ENCODE assay signal across 1 cellular context in the genomic region with DNA sequence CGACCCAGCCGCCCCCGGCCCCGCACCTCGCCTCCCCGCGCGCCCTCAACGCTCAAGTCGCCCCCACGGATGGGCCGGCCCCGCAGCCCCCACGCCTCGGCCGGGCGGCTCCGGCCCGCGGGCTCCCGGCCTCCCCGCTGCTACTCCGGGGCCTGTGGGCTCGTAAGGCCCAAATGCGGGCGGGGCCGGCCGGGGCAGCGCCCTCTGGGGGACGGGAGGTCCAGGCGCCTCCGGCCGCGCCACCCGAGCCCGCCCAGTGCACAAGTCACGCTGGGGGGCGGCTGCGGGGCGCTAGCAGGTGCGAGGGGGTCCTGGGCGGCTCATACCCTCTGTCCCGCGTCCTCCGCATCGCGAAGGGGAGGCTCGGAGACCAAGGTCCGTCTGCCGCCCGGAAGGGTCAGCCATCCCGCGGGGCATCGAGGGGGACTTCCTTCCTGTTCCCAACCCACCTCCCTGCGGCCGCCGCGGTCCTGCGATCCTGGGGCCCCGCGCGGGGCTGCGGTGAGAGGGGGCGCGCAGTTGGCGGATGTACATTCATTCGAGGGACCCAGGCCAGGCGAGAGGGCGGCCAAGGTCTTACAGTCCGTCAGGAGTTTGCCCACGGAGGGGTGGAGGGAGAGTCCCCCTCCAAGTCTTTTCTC.
TF ChIP-seq lines count a peak whose summit lies in the region.

A gene with protein sequence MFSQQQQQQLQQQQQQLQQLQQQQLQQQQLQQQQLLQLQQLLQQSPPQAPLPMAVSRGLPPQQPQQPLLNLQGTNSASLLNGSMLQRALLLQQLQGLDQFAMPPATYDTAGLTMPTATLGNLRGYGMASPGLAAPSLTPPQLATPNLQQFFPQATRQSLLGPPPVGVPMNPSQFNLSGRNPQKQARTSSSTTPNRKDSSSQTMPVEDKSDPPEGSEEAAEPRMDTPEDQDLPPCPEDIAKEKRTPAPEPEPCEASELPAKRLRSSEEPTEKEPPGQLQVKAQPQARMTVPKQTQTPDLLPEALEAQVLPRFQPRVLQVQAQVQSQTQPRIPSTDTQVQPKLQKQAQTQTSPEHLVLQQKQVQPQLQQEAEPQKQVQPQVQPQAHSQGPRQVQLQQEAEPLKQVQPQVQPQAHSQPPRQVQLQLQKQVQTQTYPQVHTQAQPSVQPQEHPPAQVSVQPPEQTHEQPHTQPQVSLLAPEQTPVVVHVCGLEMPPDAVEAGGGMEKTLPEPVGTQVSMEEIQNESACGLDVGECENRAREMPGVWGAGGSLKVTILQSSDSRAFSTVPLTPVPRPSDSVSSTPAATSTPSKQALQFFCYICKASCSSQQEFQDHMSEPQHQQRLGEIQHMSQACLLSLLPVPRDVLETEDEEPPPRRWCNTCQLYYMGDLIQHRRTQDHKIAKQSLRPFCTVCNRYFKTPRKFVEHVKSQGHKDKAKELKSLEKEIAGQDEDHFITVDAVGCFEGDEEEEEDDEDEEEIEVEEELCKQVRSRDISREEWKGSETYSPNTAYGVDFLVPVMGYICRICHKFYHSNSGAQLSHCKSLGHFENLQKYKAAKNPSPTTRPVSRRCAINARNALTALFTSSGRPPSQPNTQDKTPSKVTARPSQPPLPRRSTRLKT (minus strand): TSS at position 167 of the 641 bp plus-strand sequence. CDS start 715 bp downstream, outside the sequence.

TF ChIP-seq in HEK293, 187 proteins besides CTCF, POLR2A, EP300 and RAD21 (continued from another document and continues in another):
- TF ChIP-seq ZFP37 (tag by site-specific recombination; IDR thresholded peaks at IDR 0.05) (peak; percentile 28; the same call in 1 of the 2 replicates), ZSCAN30 (tag by site-specific recombination; IDR thresholded peaks at IDR 0.05) (peak; percentile 84), KLF16 (tag by site-specific recombination; IDR thresholded peaks at IDR 0.05) (peak; percentile 65; the same call in 1 of the 2 replicates), KLF10 (tag by site-specific recombination; IDR thresholded peaks at IDR 0.05) (peak; percentile 57; the same call in 1 of the 2 replicates), ZNF76 (tag by site-specific recombination; IDR thresholded peaks at IDR 0.05; ENCODE audit: borderline replicate concordance, low read depth) (peak; percentile 84), SALL2 (tag by site-specific recombination; IDR thresholded peaks at IDR 0.05; ENCODE audit: borderline replicate concordance) (no peak), ZNF274 (IDR thresholded peaks at IDR 0.05; ENCODE audit: low read length) (no peak), ZNF274 (tag by site-specific recombination; IDR thresholded peaks at IDR 0.05; ENCODE audit: borderline replicate concordance) (no peak), ZNF335 (tag by site-specific recombination; conservative IDR thresholded peaks at IDR 0.05) (peak; percentile 85), SP2 (tag by site-specific recombination; IDR thresholded peaks at IDR 0.05) (peak; percentile 87), ZNF660 (tag by site-specific recombination; IDR thresholded peaks at IDR 0.05) (peak; percentile 67), ZBTB17 (tag by site-specific recombination; IDR thresholded peaks at IDR 0.05) (peak; percentile 10; the same call in 1 of the 2 replicates), ZNF394 (tag by site-specific recombination; IDR thresholded peaks at IDR 0.05; ENCODE audit: borderline replicate concordance) (peak; percentile 22; the same call in 1 of the 2 replicates), KLF8 (tag by site-specific recombination; IDR thresholded peaks at IDR 0.05) (0 out of 2 replicates have a peak, but pooled peaks have one; percentile 17), GLIS1 (tag by site-specific recombination; IDR thresholded peaks at IDR 0.05) (peak; percentile 78), ZNF501 (tag by site-specific recombination; IDR thresholded peaks at IDR 0.05) (0 out of 2 replicates have a peak, but pooled peaks have one; percentile 35), ZBTB20 (tag by site-specific recombination; IDR thresholded peaks at IDR 0.05) (peak; percentile 91), ZBTB7A (tag by site-specific recombination; IDR thresholded peaks at IDR 0.05; ENCODE audit: low read depth) (peak; percentile 69; the same call in 1 of the 2 replicates), YY1 (tag by site-specific recombination; IDR thresholded peaks at IDR 0.05) (peak; percentile 54; the same call in 1 of the 2 replicates), ZNF561 (tag by site-specific recombination; IDR thresholded peaks at IDR 0.05; ENCODE audit: borderline replicate concordance) (no peak)
- TF ChIP-seq, protein P1, sequence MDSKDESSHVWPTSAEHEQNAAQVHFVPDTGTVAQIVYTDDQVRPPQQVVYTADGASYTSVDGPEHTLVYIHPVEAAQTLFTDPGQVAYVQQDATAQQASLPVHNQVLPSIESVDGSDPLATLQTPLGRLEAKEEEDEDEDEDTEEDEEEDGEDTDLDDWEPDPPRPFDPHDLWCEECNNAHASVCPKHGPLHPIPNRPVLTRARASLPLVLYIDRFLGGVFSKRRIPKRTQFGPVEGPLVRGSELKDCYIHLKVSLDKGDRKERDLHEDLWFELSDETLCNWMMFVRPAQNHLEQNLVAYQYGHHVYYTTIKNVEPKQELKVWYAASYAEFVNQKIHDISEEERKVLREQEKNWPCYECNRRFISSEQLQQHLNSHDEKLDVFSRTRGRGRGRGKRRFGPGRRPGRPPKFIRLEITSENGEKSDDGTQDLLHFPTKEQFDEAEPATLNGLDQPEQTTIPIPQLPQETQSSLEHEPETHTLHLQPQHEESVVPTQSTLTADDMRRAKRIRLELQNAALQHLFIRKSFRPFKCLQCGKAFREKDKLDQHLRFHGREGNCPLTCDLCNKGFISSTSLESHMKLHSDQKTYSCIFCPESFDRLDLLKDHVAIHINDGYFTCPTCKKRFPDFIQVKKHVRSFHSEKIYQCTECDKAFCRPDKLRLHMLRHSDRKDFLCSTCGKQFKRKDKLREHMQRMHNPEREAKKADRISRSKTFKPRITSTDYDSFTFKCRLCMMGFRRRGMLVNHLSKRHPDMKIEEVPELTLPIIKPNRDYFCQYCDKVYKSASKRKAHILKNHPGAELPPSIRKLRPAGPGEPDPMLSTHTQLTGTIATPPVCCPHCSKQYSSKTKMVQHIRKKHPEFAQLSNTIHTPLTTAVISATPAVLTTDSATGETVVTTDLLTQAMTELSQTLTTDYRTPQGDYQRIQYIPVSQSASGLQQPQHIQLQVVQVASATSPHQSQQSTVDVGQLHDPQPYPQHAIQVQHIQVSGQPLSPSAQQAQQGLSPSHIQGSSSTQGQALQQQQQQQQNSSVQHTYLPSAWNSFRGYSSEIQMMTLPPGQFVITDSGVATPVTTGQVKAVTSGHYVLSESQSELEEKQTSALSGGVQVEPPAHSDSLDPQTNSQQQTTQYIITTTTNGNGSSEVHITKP (tag by site-specific recombination; IDR thresholded peaks at IDR 0.05), result peak; percentile 100
- TF ChIP-seq, protein P2, sequence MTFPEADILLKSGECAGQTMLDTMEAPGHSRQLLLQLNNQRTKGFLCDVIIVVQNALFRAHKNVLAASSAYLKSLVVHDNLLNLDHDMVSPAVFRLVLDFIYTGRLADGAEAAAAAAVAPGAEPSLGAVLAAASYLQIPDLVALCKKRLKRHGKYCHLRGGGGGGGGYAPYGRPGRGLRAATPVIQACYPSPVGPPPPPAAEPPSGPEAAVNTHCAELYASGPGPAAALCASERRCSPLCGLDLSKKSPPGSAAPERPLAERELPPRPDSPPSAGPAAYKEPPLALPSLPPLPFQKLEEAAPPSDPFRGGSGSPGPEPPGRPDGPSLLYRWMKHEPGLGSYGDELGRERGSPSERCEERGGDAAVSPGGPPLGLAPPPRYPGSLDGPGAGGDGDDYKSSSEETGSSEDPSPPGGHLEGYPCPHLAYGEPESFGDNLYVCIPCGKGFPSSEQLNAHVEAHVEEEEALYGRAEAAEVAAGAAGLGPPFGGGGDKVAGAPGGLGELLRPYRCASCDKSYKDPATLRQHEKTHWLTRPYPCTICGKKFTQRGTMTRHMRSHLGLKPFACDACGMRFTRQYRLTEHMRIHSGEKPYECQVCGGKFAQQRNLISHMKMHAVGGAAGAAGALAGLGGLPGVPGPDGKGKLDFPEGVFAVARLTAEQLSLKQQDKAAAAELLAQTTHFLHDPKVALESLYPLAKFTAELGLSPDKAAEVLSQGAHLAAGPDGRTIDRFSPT (tag by site-specific recombination; IDR thresholded peaks at IDR 0.05), result 0 out of 2 replicates have a peak, but pooled peaks have one; percentile 9
- TF ChIP-seq, protein P3, sequence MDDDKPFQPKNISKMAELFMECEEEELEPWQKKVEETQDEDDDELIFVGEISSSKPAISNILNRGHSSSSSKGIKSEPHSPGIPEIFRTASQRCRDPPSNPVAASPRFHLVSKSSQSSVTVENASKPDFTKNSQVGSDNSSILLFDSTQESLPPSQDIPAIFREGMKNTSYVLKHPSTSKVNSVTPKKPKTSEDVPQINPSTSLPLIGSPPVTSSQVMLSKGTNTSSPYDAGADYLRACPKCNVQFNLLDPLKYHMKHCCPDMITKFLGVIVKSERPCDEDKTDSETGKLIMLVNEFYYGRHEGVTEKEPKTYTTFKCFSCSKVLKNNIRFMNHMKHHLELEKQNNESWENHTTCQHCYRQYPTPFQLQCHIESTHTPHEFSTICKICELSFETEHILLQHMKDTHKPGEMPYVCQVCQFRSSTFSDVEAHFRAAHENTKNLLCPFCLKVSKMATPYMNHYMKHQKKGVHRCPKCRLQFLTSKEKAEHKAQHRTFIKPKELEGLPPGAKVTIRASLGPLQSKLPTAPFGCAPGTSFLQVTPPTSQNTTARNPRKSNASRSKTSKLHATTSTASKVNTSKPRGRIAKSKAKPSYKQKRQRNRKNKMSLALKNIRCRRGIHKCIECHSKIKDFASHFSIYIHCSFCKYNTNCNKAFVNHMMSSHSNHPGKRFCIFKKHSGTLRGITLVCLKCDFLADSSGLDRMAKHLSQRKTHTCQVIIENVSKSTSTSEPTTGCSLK (tag by site-specific recombination; IDR thresholded peaks at IDR 0.05), result no peak
- TF ChIP-seq, protein P4, sequence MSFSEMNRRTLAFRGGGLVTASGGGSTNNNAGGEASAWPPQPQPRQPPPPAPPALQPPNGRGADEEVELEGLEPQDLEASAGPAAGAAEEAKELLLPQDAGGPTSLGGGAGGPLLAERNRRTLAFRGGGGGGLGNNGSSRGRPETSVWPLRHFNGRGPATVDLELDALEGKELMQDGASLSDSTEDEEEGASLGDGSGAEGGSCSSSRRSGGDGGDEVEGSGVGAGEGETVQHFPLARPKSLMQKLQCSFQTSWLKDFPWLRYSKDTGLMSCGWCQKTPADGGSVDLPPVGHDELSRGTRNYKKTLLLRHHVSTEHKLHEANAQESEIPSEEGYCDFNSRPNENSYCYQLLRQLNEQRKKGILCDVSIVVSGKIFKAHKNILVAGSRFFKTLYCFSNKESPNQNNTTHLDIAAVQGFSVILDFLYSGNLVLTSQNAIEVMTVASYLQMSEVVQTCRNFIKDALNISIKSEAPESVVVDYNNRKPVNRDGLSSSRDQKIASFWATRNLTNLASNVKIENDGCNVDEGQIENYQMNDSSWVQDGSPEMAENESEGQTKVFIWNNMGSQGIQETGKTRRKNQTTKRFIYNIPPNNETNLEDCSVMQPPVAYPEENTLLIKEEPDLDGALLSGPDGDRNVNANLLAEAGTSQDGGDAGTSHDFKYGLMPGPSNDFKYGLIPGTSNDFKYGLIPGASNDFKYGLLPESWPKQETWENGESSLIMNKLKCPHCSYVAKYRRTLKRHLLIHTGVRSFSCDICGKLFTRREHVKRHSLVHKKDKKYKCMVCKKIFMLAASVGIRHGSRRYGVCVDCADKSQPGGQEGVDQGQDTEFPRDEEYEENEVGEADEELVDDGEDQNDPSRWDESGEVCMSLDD (tag by site-specific recombination; IDR thresholded peaks at IDR 0.05), result peak; percentile 79; the same call in 1 of the 2 replicates
- TF ChIP-seq, protein P5, sequence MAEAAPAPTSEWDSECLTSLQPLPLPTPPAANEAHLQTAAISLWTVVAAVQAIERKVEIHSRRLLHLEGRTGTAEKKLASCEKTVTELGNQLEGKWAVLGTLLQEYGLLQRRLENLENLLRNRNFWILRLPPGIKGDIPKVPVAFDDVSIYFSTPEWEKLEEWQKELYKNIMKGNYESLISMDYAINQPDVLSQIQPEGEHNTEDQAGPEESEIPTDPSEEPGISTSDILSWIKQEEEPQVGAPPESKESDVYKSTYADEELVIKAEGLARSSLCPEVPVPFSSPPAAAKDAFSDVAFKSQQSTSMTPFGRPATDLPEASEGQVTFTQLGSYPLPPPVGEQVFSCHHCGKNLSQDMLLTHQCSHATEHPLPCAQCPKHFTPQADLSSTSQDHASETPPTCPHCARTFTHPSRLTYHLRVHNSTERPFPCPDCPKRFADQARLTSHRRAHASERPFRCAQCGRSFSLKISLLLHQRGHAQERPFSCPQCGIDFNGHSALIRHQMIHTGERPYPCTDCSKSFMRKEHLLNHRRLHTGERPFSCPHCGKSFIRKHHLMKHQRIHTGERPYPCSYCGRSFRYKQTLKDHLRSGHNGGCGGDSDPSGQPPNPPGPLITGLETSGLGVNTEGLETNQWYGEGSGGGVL (tag by site-specific recombination; IDR thresholded peaks at IDR 0.05), result peak; percentile 47
- TF ChIP-seq, protein P6, sequence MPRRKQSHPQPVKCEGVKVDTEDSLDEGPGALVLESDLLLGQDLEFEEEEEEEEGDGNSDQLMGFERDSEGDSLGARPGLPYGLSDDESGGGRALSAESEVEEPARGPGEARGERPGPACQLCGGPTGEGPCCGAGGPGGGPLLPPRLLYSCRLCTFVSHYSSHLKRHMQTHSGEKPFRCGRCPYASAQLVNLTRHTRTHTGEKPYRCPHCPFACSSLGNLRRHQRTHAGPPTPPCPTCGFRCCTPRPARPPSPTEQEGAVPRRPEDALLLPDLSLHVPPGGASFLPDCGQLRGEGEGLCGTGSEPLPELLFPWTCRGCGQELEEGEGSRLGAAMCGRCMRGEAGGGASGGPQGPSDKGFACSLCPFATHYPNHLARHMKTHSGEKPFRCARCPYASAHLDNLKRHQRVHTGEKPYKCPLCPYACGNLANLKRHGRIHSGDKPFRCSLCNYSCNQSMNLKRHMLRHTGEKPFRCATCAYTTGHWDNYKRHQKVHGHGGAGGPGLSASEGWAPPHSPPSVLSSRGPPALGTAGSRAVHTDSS (tag by site-specific recombination; IDR thresholded peaks at IDR 0.05), result 0 out of 2 replicates have a peak, but pooled peaks have one; percentile 19
- TF ChIP-seq, protein P7, sequence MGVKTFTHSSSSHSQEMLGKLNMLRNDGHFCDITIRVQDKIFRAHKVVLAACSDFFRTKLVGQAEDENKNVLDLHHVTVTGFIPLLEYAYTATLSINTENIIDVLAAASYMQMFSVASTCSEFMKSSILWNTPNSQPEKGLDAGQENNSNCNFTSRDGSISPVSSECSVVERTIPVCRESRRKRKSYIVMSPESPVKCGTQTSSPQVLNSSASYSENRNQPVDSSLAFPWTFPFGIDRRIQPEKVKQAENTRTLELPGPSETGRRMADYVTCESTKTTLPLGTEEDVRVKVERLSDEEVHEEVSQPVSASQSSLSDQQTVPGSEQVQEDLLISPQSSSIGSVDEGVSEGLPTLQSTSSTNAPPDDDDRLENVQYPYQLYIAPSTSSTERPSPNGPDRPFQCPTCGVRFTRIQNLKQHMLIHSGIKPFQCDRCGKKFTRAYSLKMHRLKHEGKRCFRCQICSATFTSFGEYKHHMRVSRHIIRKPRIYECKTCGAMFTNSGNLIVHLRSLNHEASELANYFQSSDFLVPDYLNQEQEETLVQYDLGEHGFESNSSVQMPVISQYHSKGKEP (tag by site-specific recombination; IDR thresholded peaks at IDR 0.05), result 0 out of 2 replicates have a peak, but pooled peaks have one; percentile 39
- TF ChIP-seq, protein P8, sequence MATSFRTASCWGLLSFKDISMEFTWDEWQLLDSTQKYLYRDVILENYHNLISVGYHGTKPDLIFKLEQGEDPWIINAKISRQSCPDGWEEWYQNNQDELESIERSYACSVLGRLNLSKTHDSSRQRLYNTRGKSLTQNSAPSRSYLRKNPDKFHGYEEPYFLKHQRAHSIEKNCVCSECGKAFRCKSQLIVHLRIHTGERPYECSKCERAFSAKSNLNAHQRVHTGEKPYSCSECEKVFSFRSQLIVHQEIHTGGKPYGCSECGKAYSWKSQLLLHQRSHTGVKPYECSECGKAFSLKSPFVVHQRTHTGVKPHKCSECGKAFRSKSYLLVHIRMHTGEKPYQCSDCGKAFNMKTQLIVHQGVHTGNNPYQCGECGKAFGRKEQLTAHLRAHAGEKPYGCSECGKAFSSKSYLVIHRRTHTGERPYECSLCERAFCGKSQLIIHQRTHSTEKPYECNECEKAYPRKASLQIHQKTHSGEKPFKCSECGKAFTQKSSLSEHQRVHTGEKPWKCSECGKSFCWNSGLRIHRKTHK (tag by site-specific recombination; IDR thresholded peaks at IDR 0.05), result no peak
